ENCODE assay signal across 9 cellular contexts in the genomic region with DNA sequence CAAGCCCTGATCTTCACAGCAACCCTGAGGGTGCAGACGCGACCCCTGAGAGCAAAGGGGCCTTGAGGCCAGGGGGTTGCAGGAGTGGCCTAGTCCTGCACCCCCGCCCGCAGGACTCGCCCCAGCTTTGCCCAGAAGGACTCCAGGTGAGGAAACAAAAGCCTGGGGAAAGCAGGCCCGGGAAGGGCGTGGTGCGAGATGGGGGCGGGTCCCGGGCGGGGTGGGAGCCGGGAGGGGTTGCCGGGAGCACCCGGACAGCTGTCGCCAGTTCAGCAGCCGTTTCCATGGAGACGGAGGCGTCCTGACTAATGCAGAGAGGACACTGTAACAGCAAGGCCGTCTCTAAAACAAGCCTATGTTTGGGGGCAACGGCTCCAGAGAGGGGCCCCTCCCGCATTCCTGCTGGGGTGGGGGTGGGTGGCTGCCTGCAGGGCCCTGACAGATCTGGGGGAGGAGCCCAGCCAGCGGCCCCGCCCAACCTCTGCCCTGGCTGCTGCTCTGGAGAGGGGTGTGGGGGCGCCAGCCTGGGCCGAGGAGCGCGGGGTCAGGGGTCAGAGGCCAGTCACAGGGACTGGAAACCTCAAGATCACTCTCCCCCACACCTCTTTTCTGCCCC. TPM values are rescaled to one million over a fixed set of nuclear protein-coding genes. Genes with fewer than 3 reads are reported as not detected.
DNase-seq lines count a peak whose midpoint lies in the region; ATAC-seq, FAIRE-seq and TF ChIP-seq lines count a peak whose summit lies in the region.
"Had no signal": no experiment of that assay in that cellular context is flagged by ENCODE, and none has a peak within 500 bp of the region (broad histone marks: within the 10 kb centered on the region; RNA-seq: fewer than 3 reads in every experiment).

No MANE protein-coding gene starts in this region.

- no peaks in the 10 kb centered on the region for H3K36me3 ChIP-seq in K562 (ENCODE audit: control insufficient read depth, insufficient read depth, low read length)
- H3K36me3 ChIP-seq in smooth muscle cell (ENCODE audit: low read depth) = no peaks in the 10 kb centered on the region

- ATAC-seq in K562 = peak; percentile 79
- no peak for ATAC-seq in HG03439 (IDR thresholded peaks at IDR 0.05; ENCODE audit: unreplicated experiment)
- no peak for ATAC-seq in HG03521 (IDR thresholded peaks at IDR 0.05; ENCODE audit: unreplicated experiment)
- no peak for ATAC-seq in HG03159 (IDR thresholded peaks at IDR 0.05; ENCODE audit: unreplicated experiment)

- TF ChIP-seq CTCF in K562 (IDR thresholded peaks at IDR 0.05 in 2 of 3, conservative IDR thresholded peaks at IDR 0.05 in 1 of 3; ENCODE audit: insufficient read depth in 2 of 3, low read depth in 1 of 3, low read length in 3 of 3) = no peak
- TF ChIP-seq CTCF in smooth muscle cell (IDR thresholded peaks at IDR 0.05; ENCODE audit: borderline replicate concordance, insufficient read depth, poor library complexity, severe bottlenecking) = no peak

- no peaks in the 10 kb centered on the region for H3F3A ChIP-seq in smooth muscle cell (ENCODE audit: low read depth)

- H3K4me1 ChIP-seq in K562 (replicated peaks in 1 of 2; ENCODE audit: control insufficient read depth in 2 of 2, insufficient read depth in 2 of 2, low read length in 2 of 2) (peaks cover 19 to 94% of the 10 kb centered on the region in 2 experiments), smooth muscle cell (ENCODE audit: low read depth) (peaks cover 25% of the 10 kb centered on the region)

- H4K20me1 ChIP-seq in K562 (replicated peaks; ENCODE audit: control insufficient read depth, insufficient read depth, low read length) = no peaks in the 10 kb centered on the region
- no peaks in the 10 kb centered on the region for H4K20me1 ChIP-seq in smooth muscle cell (ENCODE audit: low read depth)

- H3K4me3 ChIP-seq in K562 = peak overlapping the region; percentile 23; the same call in 1 of the 2 replicates
- H3K4me3 ChIP-seq in iPS-18c (ENCODE audit: insufficient read depth, low read depth, low read length) = peak overlapping the region; percentile 17; the same call in 1 of the 2 replicates
- H3K4me3 ChIP-seq in smooth muscle cell = no peak overlapping the region

- H3K4me2 ChIP-seq in K562 (ENCODE audit: insufficient read depth, low read length) (peak overlapping the region; percentile 59), smooth muscle cell (peak overlapping the region; percentile 69)

- CTCF ChIA-PET in K562 (lab: Yijun Ruan, JAX; ENCODE audit: low intra/inter-chr PET ratio) = no interaction called here

- no peak for TF ChIP-seq EP300 in K562 (IDR thresholded peaks at IDR 0.05; ENCODE audit: low read length)

- H3K27me3 ChIP-seq in K562 (ENCODE audit: control insufficient read depth in 2 of 2, insufficient read depth in 2 of 2, low read length in 2 of 2) (peaks cover 0 to 22% of the 10 kb centered on the region in 2 experiments; a peak in 2 of 5 replicates), smooth muscle cell (ENCODE audit: low read depth) (peaks cover 13% of the 10 kb centered on the region)

- no peaks in the 10 kb centered on the region for H3K9me1 ChIP-seq in K562 (ENCODE audit: control insufficient read depth, insufficient read depth, low read length)

- no peaks in the 10 kb centered on the region for H3K79me2 ChIP-seq in K562 (ENCODE audit: control insufficient read depth, insufficient read depth, low read length)
- no peaks in the 10 kb centered on the region for H3K79me2 ChIP-seq in smooth muscle cell (ENCODE audit: low read depth)

- in situ Hi-C loops in K562 (cut with MboI) = no loop called here

- no peak for TF ChIP-seq RAD21 in K562 (CRISPR knock-in tag; conservative IDR thresholded peaks at IDR 0.05 in 1 of 2, IDR thresholded peaks at IDR 0.05 in 1 of 2)

- POLR2A ChIA-PET in K562 (lab: Yijun Ruan, JAX) = no interaction called here

- WGBS in K562 (ENCODE audit: insufficient coverage, low coverage, missing lambda C conversion rate) = 3% methylated on average over 15 of the region's 27 CpGs
- whole genome bisulfite sequencing in smooth muscle cell (ENCODE audit: low lambda C conversion rate) = 16% methylated on average over 16 of the region's 27 CpGs

- peak overlapping the region; percentile 76 for H2AFZ ChIP-seq in K562 (ENCODE audit: low read depth, low read length)
- no peak overlapping the region for H2AFZ ChIP-seq in smooth muscle cell (ENCODE audit: low read depth)

- BruUV-seq in K562 (replicated peaks; lab: Mats Ljungman, UMichigan) = no TSS peak

- intact Hi-C loops in K562 (cut with micrococcal nuclease) = loop anchor here (5.0 to 10.0 kb wide), 2 partner anchors 51 to 134 kb away; no protein-coding TSS in a partner anchor

- H3K27ac ChIP-seq in K562 (ENCODE audit: extremely low read depth, low read depth, low read length) = peak overlapping the region; percentile 2; the same call in 1 of the 3 replicates
- no peak overlapping the region for H3K27ac ChIP-seq in smooth muscle cell (ENCODE audit: low read depth)

- no peaks in the 10 kb centered on the region for H3K9me3 ChIP-seq in K562 (replicated peaks; ENCODE audit: control insufficient read depth, insufficient read depth, low read depth, low read length)
- H3K9me3 ChIP-seq in iPS-18c (ENCODE audit: control insufficient read depth, insufficient read depth, low read length) = peaks cover 2% of the 10 kb centered on the region
- no peaks in the 10 kb centered on the region for H3K9me3 ChIP-seq in smooth muscle cell (replicated peaks; ENCODE audit: low read depth)

- peak overlapping the region in 1 of 2 experiments; percentile 87; a peak in 3 of 4 replicates for H3K9ac ChIP-seq in K562 (ENCODE audit: insufficient read depth in 1 of 2, low read depth in 2 of 2, low read length in 2 of 2)
- H3K9ac ChIP-seq in smooth muscle cell (ENCODE audit: low read depth) = peak overlapping the region; percentile 76

- DNase-seq in DMS153 (lab: John Stamatoyannopoulos, UW) = peak; percentile 98
- peak; percentile 91 to 92 for DNase-seq in NCI-H2081 (lab: John Stamatoyannopoulos, UW)
- peak; percentile 92 to 94 (median 93) for DNase-seq in K562 (ENCODE audit: extremely low read depth in 1 of 4, low spot score in 3 of 4)
- peak; percentile 54 for DNase-seq in smooth muscle cell (lab: John Stamatoyannopoulos, UW; ENCODE audit: unreplicated experiment)
- DNase-seq: activated naive CD8-positive, alpha-beta T cell treated with anti-CD3 and anti-CD28 coated beads, Interleukin-2, amount 10 ng/mL, durations not matched to agents 7 days and 5 days had no signal

- FAIRE-seq in K562 (lab: Jason Lieb, UNC) = peak; percentile 80

- TF ChIP-seq POLR2A in K562 (conservative IDR thresholded peaks at IDR 0.05) = no peak

RNA-seq across cellular contexts. Expression of a gene that starts 3.0 kb away (rescaled TPM):
- 0.44 TPM in 1 of 2 replicates, not detected in the other for total RNA-seq in K562 (2011; cell fraction: chromatin; rRNA removed; ENCODE audit: low replicate concordance)
- total RNA-seq in K562 (2011; cell fraction: nucleolus; rRNA removed) = 0.17 TPM in 1 of 2 replicates, not detected in the other
- 0.37 TPM in 1 of 2 replicates, not detected in the other for total RNA-seq in K562 (2011; cell fraction: nucleoplasm; rRNA removed)
- 0.16 and 0.50 TPM in 2 replicates for total RNA-seq in K562 (2014; rRNA removed)
- total RNA-seq in K562 (2014; rRNA removed; fragmentation: Illumina TruSeq; extraction: Trizol) = 0.25 TPM in 1 of 2 replicates, not detected in the other
- total RNA-seq in K562 (2015; rRNA removed; fragmentation: Illumina TruSeq; extraction: Trizol) = not detected in 2 replicates
- 0.38 and 0.44 TPM in 2 replicates for total RNA-seq in K562 (2021)
- 0.32 and 0.58 TPM in 2 replicates for polyA plus RNA-seq in K562 (2011; rRNA removed)
- 0.44 and 0.60 TPM in 2 replicates for polyA plus RNA-seq in K562 (2011; cell fraction: cytosol; rRNA removed)
- 0.31 and 0.46 TPM in 2 replicates for polyA plus RNA-seq in K562 (2011; cell fraction: nucleus; rRNA removed)
- 0.37 and 0.38 TPM in 2 replicates for polyA plus RNA-seq in K562 (2012)
- polyA plus RNA-seq in K562 (2014; fragmentation: Illumina TruSeq; extraction: Trizol) = 0.36 and 0.66 TPM in 2 replicates
- under 1 TPM in 1 of 2 experiments, not detected in 1; 0.13 TPM for polyA plus RNA-seq in K562 (2014; fragmentation: Nextera tagmentation; extraction: Ambion mirVana)
- polyA plus RNA-seq in K562 (2014; rRNA removed) = 0.50 and 0.92 TPM in 2 replicates
- 0.21 TPM in 1 of 2 replicates, not detected in the other for polyA minus RNA-seq in K562 (2011; rRNA and poly(A)+ RNA removed)
- not detected in 2 replicates for polyA minus RNA-seq in K562 (2011; cell fraction: cytosol; rRNA and poly(A)+ RNA removed)
- polyA minus RNA-seq in K562 (2011; cell fraction: nucleus; rRNA and poly(A)+ RNA removed) = 0.13 and 0.33 TPM in 2 replicates
- total RNA-seq in smooth muscle cell = 1.9 TPM in 2 replicates
- 1.3 and 2.7 TPM in 2 replicates for polyA plus RNA-seq in smooth muscle cell
- total RNA-seq: activated naive CD8-positive, alpha-beta T cell treated with anti-CD3 and anti-CD28 coated beads, Interleukin-2, amount 10 ng/mL, durations not matched to agents 7 days and 5 days had no signal

RNA-seq across cellular contexts. Expression of a gene that starts 20.0 kb away (rescaled TPM):
- not detected in 2 replicates for total RNA-seq in K562 (2011; cell fraction: chromatin; rRNA removed; ENCODE audit: low replicate concordance)
- total RNA-seq in K562 (2011; cell fraction: nucleolus; rRNA removed) = 0.50 TPM in 1 of 2 replicates, not detected in the other
- not detected in 2 replicates for total RNA-seq in K562 (2011; cell fraction: nucleoplasm; rRNA removed)
- total RNA-seq in K562 (2014; rRNA removed) (0.24 and 0.77 TPM in 2 replicates), K562 (2014; rRNA removed; fragmentation: Illumina TruSeq; extraction: Trizol) (not detected in 2 replicates), K562 (2015; rRNA removed; fragmentation: Illumina TruSeq; extraction: Trizol) (0.36 TPM in 1 of 2 replicates, not detected in the other), K562 (2021) (0.16 TPM in 1 of 2 replicates, not detected in the other), smooth muscle cell (7.1 and 7.9 TPM in 2 replicates)
- polyA plus RNA-seq in K562 (2011; rRNA removed) (0.06 and 0.07 TPM in 2 replicates), K562 (2014; fragmentation: Illumina TruSeq; extraction: Trizol) (not detected in 2 replicates), K562 (2014; fragmentation: Nextera tagmentation; extraction: Ambion mirVana) (not detected), K562 (2014; rRNA removed) (0.25 TPM in 1 of 2 replicates, not detected in the other), smooth muscle cell (14.2 and 15.7 TPM in 2 replicates)
- 0.13 and 0.95 TPM in 2 replicates for polyA plus RNA-seq in K562 (2011; cell fraction: cytosol; rRNA removed)
- 0.28 and 0.43 TPM in 2 replicates for polyA plus RNA-seq in K562 (2011; cell fraction: nucleus; rRNA removed)
- polyA plus RNA-seq in K562 (2012) = 0.17 TPM in 1 of 2 replicates, not detected in the other
- polyA minus RNA-seq in K562 (2011; rRNA and poly(A)+ RNA removed) = not detected in 2 replicates
- not detected in 2 replicates for polyA minus RNA-seq in K562 (2011; cell fraction: cytosol; rRNA and poly(A)+ RNA removed)
- polyA minus RNA-seq in K562 (2011; cell fraction: nucleus; rRNA and poly(A)+ RNA removed) = 0.54 TPM in 1 of 2 replicates, not detected in the other

RNA-seq across cellular contexts. Expression of a gene that starts 34.7 kb away (rescaled TPM):
- total RNA-seq in K562 (2011; cell fraction: chromatin; rRNA removed; ENCODE audit: low replicate concordance) = 3.4 and 5.6 TPM in 2 replicates
- total RNA-seq in K562 (2011; cell fraction: nucleolus; rRNA removed) = 3.0 and 4.7 TPM in 2 replicates
- total RNA-seq in K562 (2011; cell fraction: nucleoplasm; rRNA removed) = 2.4 and 6.9 TPM in 2 replicates
- 0.95 and 2.9 TPM in 2 replicates for total RNA-seq in K562 (2014; rRNA removed)
- total RNA-seq in K562 (2014; rRNA removed; fragmentation: Illumina TruSeq; extraction: Trizol) = 0.22 and 0.55 TPM in 2 replicates
- total RNA-seq in K562 (2015; rRNA removed; fragmentation: Illumina TruSeq; extraction: Trizol) = 0.60 and 0.65 TPM in 2 replicates
- total RNA-seq in K562 (2021) = 1.9 and 2.0 TPM in 2 replicates
- polyA plus RNA-seq in K562 (2011; rRNA removed) = 0.79 and 2.2 TPM in 2 replicates
- 1.8 and 2.4 TPM in 2 replicates for polyA plus RNA-seq in K562 (2011; cell fraction: cytosol; rRNA removed)
- 3.4 and 4.8 TPM in 2 replicates for polyA plus RNA-seq in K562 (2011; cell fraction: nucleus; rRNA removed)
- 0.86 and 2.0 TPM in 2 replicates for polyA plus RNA-seq in K562 (2012)
- polyA plus RNA-seq in K562 (2014; fragmentation: Illumina TruSeq; extraction: Trizol) = 1.4 and 2.7 TPM in 2 replicates
- under 1 TPM; 0.08 to 0.18 TPM for polyA plus RNA-seq in K562 (2014; fragmentation: Nextera tagmentation; extraction: Ambion mirVana)
- 1.4 and 2.2 TPM in 2 replicates for polyA plus RNA-seq in K562 (2014; rRNA removed)
- polyA minus RNA-seq in K562 (2011; rRNA and poly(A)+ RNA removed) = 0.72 and 1.1 TPM in 2 replicates
- polyA minus RNA-seq in K562 (2011; cell fraction: cytosol; rRNA and poly(A)+ RNA removed) = 1.9 and 2.9 TPM in 2 replicates
- polyA minus RNA-seq in K562 (2011; cell fraction: nucleus; rRNA and poly(A)+ RNA removed) = 0.67 and 0.81 TPM in 2 replicates
- total RNA-seq in smooth muscle cell = not detected in 2 replicates
- not detected in 2 replicates for polyA plus RNA-seq in smooth muscle cell
- total RNA-seq: activated naive CD8-positive, alpha-beta T cell treated with anti-CD3 and anti-CD28 coated beads, Interleukin-2, amount 10 ng/mL, durations not matched to agents 7 days and 5 days had no signal
